In the genomic region with DNA sequence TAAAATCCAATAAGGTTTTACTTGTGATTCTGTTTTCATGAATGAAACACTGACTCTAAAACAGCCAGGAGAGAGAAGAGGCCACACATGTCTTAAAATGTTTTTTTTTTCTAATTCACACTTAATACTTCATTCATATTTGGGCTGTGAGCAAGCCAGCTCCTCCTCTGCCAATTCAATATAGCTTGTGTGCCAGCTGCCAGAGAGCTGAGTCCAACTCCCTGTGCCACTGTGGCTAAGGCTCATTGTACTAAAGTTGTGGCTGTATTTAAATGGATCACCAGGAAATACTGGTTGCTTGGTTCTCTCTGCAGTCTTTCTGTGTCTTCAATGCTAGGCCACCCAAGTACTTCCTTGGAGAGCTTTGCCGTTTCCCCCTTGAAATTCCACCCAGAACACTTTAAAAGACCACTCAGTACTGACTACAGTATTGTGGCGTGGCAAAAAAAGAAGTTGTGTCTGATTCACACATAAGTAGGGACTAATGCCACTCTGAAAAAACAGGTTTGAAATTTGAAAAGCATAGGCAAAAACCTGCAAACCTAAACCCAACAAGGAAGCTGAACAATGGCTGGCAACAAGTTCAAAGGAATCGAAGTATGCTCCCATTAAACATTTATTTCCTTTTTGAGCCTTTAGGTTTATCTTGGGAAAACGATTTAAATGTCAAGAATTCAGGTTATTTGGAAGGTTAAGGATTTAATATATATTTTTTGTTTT, we compare ENCODE assay signal across 17 cellular contexts.
DNase-seq lines count a peak whose midpoint lies in the region; ATAC-seq, FAIRE-seq and TF ChIP-seq lines count a peak whose summit lies in the region.
"Had no signal": no experiment of that assay in that cellular context is flagged by ENCODE, and none has a peak within 500 bp of the region (broad histone marks: within the 10 kb centered on the region; RNA-seq: fewer than 3 reads in every experiment).

No MANE protein-coding gene starts in this region.

- DNase-seq in GM18507 (ENCODE audit: extremely low spot score, insufficient read length, low read depth) (no peak), PC-9 (no peak), esophagus squamous epithelium (lab: John Stamatoyannopoulos, UW) (no peak), midbrain (lab: John Stamatoyannopoulos, UW) (peak; percentile 24), immature natural killer cell (no peak), SK-N-DZ (ENCODE audit: low spot score) (no peak)
- DNase-seq: DMS153, NCI-H1694, NCI-H524 treated with DMSO at 0.1 percent for 48 hours, SHP77 had no signal

- POLR2A ChIA-PET in PC-9 (lab: Charles Lee; ENCODE audit: unreplicated experiment), result no interaction called here

- H3K9me3 ChIP-seq in PC-9 (ENCODE audit: insufficient read depth, low read depth), result no peaks in the 10 kb centered on the region
- no peaks in the 10 kb centered on the region for H3K9me3 ChIP-seq in esophagus squamous epithelium
- H3K9me3 ChIP-seq: A549, HAP-1 had no signal

- no peak for ATAC-seq in HG03442 (IDR thresholded peaks at IDR 0.05; ENCODE audit: unreplicated experiment)
- ATAC-seq in GM18867 (IDR thresholded peaks at IDR 0.05; ENCODE audit: unreplicated experiment), result no peak
- ATAC-seq: A549, K562 had no signal

- intact Hi-C loops in PC-9 (cut with micrococcal nuclease; ENCODE audit: unreplicated experiment), result no loop called here
- intact Hi-C loops in esophagus squamous epithelium (cut with DNase I), result no loop called here

- H3K79me2 ChIP-seq in PC-9 (ENCODE audit: low read depth), result no peaks in the 10 kb centered on the region

- no peak overlapping the region for H3K4me2 ChIP-seq in PC-9
- H3K4me2 ChIP-seq: A549 had no signal

- FAIRE-seq in GM18507 (lab: Jason Lieb, UNC), result peak; percentile 21
- FAIRE-seq: A549, GM19239, K562 had no signal

- no peaks in the 10 kb centered on the region for H4K20me1 ChIP-seq in PC-9 (ENCODE audit: insufficient read depth)

- H3K4me1 Mint-ChIP-seq in immature natural killer cell, result no peaks in the 10 kb centered on the region

- H3K27me3 Mint-ChIP-seq in immature natural killer cell (ENCODE audit: low read depth in 3 of 3), result peaks cover 0 to 2% (median 0%) of the 10 kb centered on the region in 3 donors

- CTCF ChIA-PET in PC-9 (lab: Charles Lee), result no interaction called here

- no TSS peak for BruUV-seq in PC-9 (replicated peaks; lab: Mats Ljungman, UMichigan)

- H3K9me3 Mint-ChIP-seq in immature natural killer cell, result peaks cover 0 to 18% (median 5%) of the 10 kb centered on the region in 6 donors

- H3K27ac Mint-ChIP-seq in immature natural killer cell, result no peak overlapping the region

- no peak for TF ChIP-seq CTCF in PC-9 (conservative IDR thresholded peaks at IDR 0.05)
- TF ChIP-seq CTCF in esophagus squamous epithelium (IDR thresholded peaks at IDR 0.05), result no peak

- no peak for TF ChIP-seq POLR2A in esophagus squamous epithelium (IDR thresholded peaks at IDR 0.05)

- H3K27ac ChIP-seq in PC-9 (no peak overlapping the region), esophagus squamous epithelium (peak overlapping the region; percentile 25 to 80 (median 49))
- H3K27ac ChIP-seq: A549, C4-2B had no signal

- 22 to 37% methylated on average over 4 of the region's 4 CpGs for WGBS in esophagus squamous epithelium, 2 donors

- H3K4me3 ChIP-seq in PC-9 (no peak overlapping the region), esophagus squamous epithelium (peak overlapping the region in 1 of 4 donors; percentile 10)
- H3K4me3 ChIP-seq: A549, HAP-1, K562 had no signal

- H3K9me2 ChIP-seq in PC-9 (ENCODE audit: insufficient read depth), result no peaks in the 10 kb centered on the region

- no peaks in the 10 kb centered on the region for H3F3A ChIP-seq in PC-9 (ENCODE audit: insufficient read depth, low read depth)

- H3K4me3 Mint-ChIP-seq in immature natural killer cell, result no peak overlapping the region

- H3K4me1 ChIP-seq in PC-9 (replicated peaks; ENCODE audit: insufficient read depth), result no peaks in the 10 kb centered on the region
- peaks cover 0 to 22% (median 0%) of the 10 kb centered on the region in 3 donors for H3K4me1 ChIP-seq in esophagus squamous epithelium
- H3K4me1 ChIP-seq: A549 had no signal

- no peaks in the 10 kb centered on the region for H3K36me3 Mint-ChIP-seq in immature natural killer cell

- H2AFZ ChIP-seq in PC-9, result peak overlapping the region; percentile 70; the same call in 1 of the 2 replicates

- H3K36me3 ChIP-seq in PC-9 (ENCODE audit: low read depth) (no peaks in the 10 kb centered on the region), esophagus squamous epithelium (no peaks in the 10 kb centered on the region)
- H3K36me3 ChIP-seq: HAP-1 had no signal

- H3K27me3 ChIP-seq in PC-9 (ENCODE audit: insufficient read depth, low read depth), result no peaks in the 10 kb centered on the region
- no peaks in the 10 kb centered on the region for H3K27me3 ChIP-seq in esophagus squamous epithelium
